In the genomic region with DNA sequence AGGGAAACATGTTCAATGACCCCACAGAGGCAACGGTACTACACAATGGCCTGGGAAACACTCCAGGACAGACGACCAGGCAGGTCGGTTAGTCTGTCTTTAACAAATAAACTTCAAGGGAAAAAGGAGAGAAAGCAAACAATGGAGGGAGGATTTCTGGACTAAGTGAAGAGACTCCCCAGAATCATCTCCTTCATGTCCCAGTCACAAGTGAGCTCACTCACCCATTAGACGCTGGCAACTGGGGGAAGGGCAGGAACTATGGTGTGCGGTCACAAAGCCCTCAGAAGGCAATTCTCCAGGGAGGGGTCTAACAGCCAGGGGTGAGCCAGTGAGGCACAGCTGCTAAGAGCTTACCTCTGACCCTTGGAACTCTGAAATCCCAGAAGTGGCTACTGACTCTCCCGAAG, we compare ENCODE assay signal across 8 cellular contexts. TPM values are rescaled to one million over a fixed set of nuclear protein-coding genes. Genes with fewer than 3 reads are reported as not detected.
DNase-seq lines count a peak whose midpoint lies in the region; ATAC-seq and TF ChIP-seq lines count a peak whose summit lies in the region.

No MANE protein-coding gene starts in this region.

- POLR2A ChIA-PET in activated CD4-positive, alpha-beta memory T cell treated with anti-CD3 and anti-CD28 coated beads for 36 hours (lab: Charles Lee), result no interaction called here
- POLR2A ChIA-PET in activated CD4-positive, alpha-beta memory T cell treated with anti-CD3 and anti-CD28 coated beads, Interleukin-2, amount 10 ng/mL, durations not matched to agents 7 days and 5 days (lab: Charles Lee), result no interaction called here

- ATAC-seq in left ventricle myocardium superior (peak; percentile 39), HG02588 (IDR thresholded peaks at IDR 0.05; ENCODE audit: unreplicated experiment) (no peak)
- peak; percentile 95 for ATAC-seq in stimulated activated memory B cell treated with anti-CD40 and anti-IgM and Interleukin-4, amounts not matched to agents 10 μg/mL and 1 μg/mL and 100 μg/mL, for 72 hours

- H3K4me3 Mint-ChIP-seq in activated CD4-positive, alpha-beta memory T cell treated with anti-CD3 and anti-CD28 coated beads for 36 hours, result no peak overlapping the region
- no peak overlapping the region for H3K4me3 Mint-ChIP-seq in activated CD4-positive, alpha-beta memory T cell treated with anti-CD3 and anti-CD28 coated beads, Interleukin-2, amount 10 ng/mL, durations not matched to agents 7 days and 5 days
- peak overlapping the region; percentile 64 for H3K4me3 Mint-ChIP-seq in stimulated activated memory B cell treated with anti-CD40 and anti-IgM and Interleukin-4, amounts not matched to agents 10 μg/mL and 1 μg/mL and 100 μg/mL, for 72 hours

- no peak for TF ChIP-seq EP300 in stomach (IDR thresholded peaks at IDR 0.05)

- intact Hi-C loops in activated CD4-positive, alpha-beta memory T cell treated with anti-CD3 and anti-CD28 coated beads for 36 hours (cut with micrococcal nuclease), result no loop called here
- intact Hi-C loops in left ventricle myocardium superior (cut with micrococcal nuclease) (loop anchor here (10.0 kb wide), 1 partner anchor 51 kb away; no protein-coding TSS in a partner anchor), stomach (cut with DNase I; ENCODE audit: low total_unique reads) (no loop called here)

- no peaks in the 10 kb centered on the region for H3K9me3 Mint-ChIP-seq in activated CD4-positive, alpha-beta memory T cell treated with anti-CD3 and anti-CD28 coated beads for 36 hours
- H3K9me3 Mint-ChIP-seq in activated CD4-positive, alpha-beta memory T cell treated with anti-CD3 and anti-CD28 coated beads, Interleukin-2, amount 10 ng/mL, durations not matched to agents 7 days and 5 days, result no peaks in the 10 kb centered on the region
- no peaks in the 10 kb centered on the region for H3K9me3 Mint-ChIP-seq in stimulated activated memory B cell treated with anti-CD40 and anti-IgM and Interleukin-4, amounts not matched to agents 10 μg/mL and 1 μg/mL and 100 μg/mL, for 72 hours

- H3K27ac ChIP-seq in stomach, result no peak overlapping the region

- peaks cover 31% of the 10 kb centered on the region for H3K4me1 Mint-ChIP-seq in activated CD4-positive, alpha-beta memory T cell treated with anti-CD3 and anti-CD28 coated beads for 36 hours (ENCODE audit: low read depth)
- H3K4me1 Mint-ChIP-seq in activated CD4-positive, alpha-beta memory T cell treated with anti-CD3 and anti-CD28 coated beads, Interleukin-2, amount 10 ng/mL, durations not matched to agents 7 days and 5 days, result peaks cover 18% of the 10 kb centered on the region
- H3K4me1 Mint-ChIP-seq in stimulated activated memory B cell treated with anti-CD40 and anti-IgM and Interleukin-4, amounts not matched to agents 10 μg/mL and 1 μg/mL and 100 μg/mL, for 72 hours, result peaks cover 58% of the 10 kb centered on the region

- no peaks in the 10 kb centered on the region for H3K27me3 ChIP-seq in stomach

- H3K9me3 ChIP-seq in stomach, result no peaks in the 10 kb centered on the region

- H3K36me3 ChIP-seq in stomach, result peaks cover 12 to 78% (median 58%) of the 10 kb centered on the region in 4 donors

- no peak for TF ChIP-seq CTCF in stomach (IDR thresholded peaks at IDR 0.05)

- TF ChIP-seq POLR2A in stomach (IDR thresholded peaks at IDR 0.05), result no peak

- peaks cover 25% of the 10 kb centered on the region for H3K36me3 Mint-ChIP-seq in activated CD4-positive, alpha-beta memory T cell treated with anti-CD3 and anti-CD28 coated beads for 36 hours
- H3K36me3 Mint-ChIP-seq in activated CD4-positive, alpha-beta memory T cell treated with anti-CD3 and anti-CD28 coated beads, Interleukin-2, amount 10 ng/mL, durations not matched to agents 7 days and 5 days (ENCODE audit: low read depth), result peaks cover 44% of the 10 kb centered on the region
- H3K36me3 Mint-ChIP-seq in stimulated activated memory B cell treated with anti-CD40 and anti-IgM and Interleukin-4, amounts not matched to agents 10 μg/mL and 1 μg/mL and 100 μg/mL, for 72 hours, result peaks cover 24% of the 10 kb centered on the region

- DNase-seq in activated CD4-positive, alpha-beta memory T cell treated with anti-CD3 and anti-CD28 coated beads for 36 hours, result no peak
- DNase-seq in activated CD4-positive, alpha-beta memory T cell treated with anti-CD3 and anti-CD28 coated beads, Interleukin-2, amount 10 ng/mL, durations not matched to agents 7 days and 5 days, result no peak
- DNase-seq in NCI-H526 (lab: John Stamatoyannopoulos, UW) (peak; percentile 74 to 93), left ventricle myocardium superior (no peak), stomach (no peak), NK-92 (lab: John Stamatoyannopoulos, UW; ENCODE audit: unreplicated experiment) (no peak)

- peak overlapping the region; percentile 34 for H3K27ac Mint-ChIP-seq in activated CD4-positive, alpha-beta memory T cell treated with anti-CD3 and anti-CD28 coated beads for 36 hours
- H3K27ac Mint-ChIP-seq in activated CD4-positive, alpha-beta memory T cell treated with anti-CD3 and anti-CD28 coated beads, Interleukin-2, amount 10 ng/mL, durations not matched to agents 7 days and 5 days, result no peak overlapping the region
- peak overlapping the region; percentile 82 for H3K27ac Mint-ChIP-seq in stimulated activated memory B cell treated with anti-CD40 and anti-IgM and Interleukin-4, amounts not matched to agents 10 μg/mL and 1 μg/mL and 100 μg/mL, for 72 hours

- H3K27me3 Mint-ChIP-seq in activated CD4-positive, alpha-beta memory T cell treated with anti-CD3 and anti-CD28 coated beads for 36 hours, result no peaks in the 10 kb centered on the region
- no peaks in the 10 kb centered on the region for H3K27me3 Mint-ChIP-seq in activated CD4-positive, alpha-beta memory T cell treated with anti-CD3 and anti-CD28 coated beads, Interleukin-2, amount 10 ng/mL, durations not matched to agents 7 days and 5 days
- H3K27me3 Mint-ChIP-seq in stimulated activated memory B cell treated with anti-CD40 and anti-IgM and Interleukin-4, amounts not matched to agents 10 μg/mL and 1 μg/mL and 100 μg/mL, for 72 hours, result no peaks in the 10 kb centered on the region

- WGBS in stomach, 5 donors, result 41 to 53% (median 47%) methylated on average over 6 of the region's 6 CpGs

- no peak overlapping the region for H3K4me3 ChIP-seq in stomach

- CTCF ChIA-PET in activated CD4-positive, alpha-beta memory T cell treated with anti-CD3 and anti-CD28 coated beads for 36 hours (lab: Charles Lee), result no interaction called here
- CTCF ChIA-PET in activated CD4-positive, alpha-beta memory T cell treated with anti-CD3 and anti-CD28 coated beads, Interleukin-2, amount 10 ng/mL, durations not matched to agents 7 days and 5 days (lab: Charles Lee), result no interaction called here

- peaks cover 11 to 38% (median 19%) of the 10 kb centered on the region in 4 donors for H3K4me1 ChIP-seq in stomach

RNA-seq across cellular contexts. Expression of a gene that starts 55.7 kb away (rescaled TPM):
- total RNA-seq in activated CD4-positive, alpha-beta memory T cell treated with anti-CD3 and anti-CD28 coated beads for 36 hours, result 10 to 100 TPM; 56.2 to 57.4 TPM
- 10 to 100 TPM; 78.0 to 81.5 TPM for total RNA-seq in activated CD4-positive, alpha-beta memory T cell treated with anti-CD3 and anti-CD28 coated beads, Interleukin-2, amount 10 ng/mL, durations not matched to agents 7 days and 5 days
- 24.4 TPM for total RNA-seq in left ventricle myocardium superior
- total RNA-seq in stomach, result 100 to 1,000 TPM in 3 of 5 donors, 10 to 100 TPM in 2; 69.9 to 202 (median 102) TPM
- polyA plus RNA-seq in stomach, result 10 to 100 TPM; 38.6 to 63.2 (median 45.9) TPM

RNA-seq across cellular contexts. Expression of a gene that starts 57.0 kb away (rescaled TPM):
- 100 to 1,000 TPM; 396 to 403 TPM for total RNA-seq in activated CD4-positive, alpha-beta memory T cell treated with anti-CD3 and anti-CD28 coated beads for 36 hours
- 100 to 1,000 TPM; 428 to 431 TPM for total RNA-seq in activated CD4-positive, alpha-beta memory T cell treated with anti-CD3 and anti-CD28 coated beads, Interleukin-2, amount 10 ng/mL, durations not matched to agents 7 days and 5 days
- 172 TPM for total RNA-seq in left ventricle myocardium superior
- total RNA-seq in stomach, result 100 to 1,000 TPM in 4 of 5 donors, 10 to 100 TPM in 1; 49.6 to 195 (median 124) TPM
- polyA plus RNA-seq in stomach, result 100 to 1,000 TPM in 2 of 3 donors, 10 to 100 TPM in 1; 66.2 to 146 (median 126) TPM

Comparison
In these comparisons a context has a peak if more than half of its experiments do, and no peak if none do; other contexts are left out.
1. DNase-seq: peak in NCI-H526 (2 of 2); none in activated CD4-positive, alpha-beta memory T cell treated with anti-CD3 and anti-CD28 coated beads for 36 hours (single experiment), activated CD4-positive, alpha-beta memory T cell treated with anti-CD3 and anti-CD28 coated beads, Interleukin-2, amount 10 ng/mL, durations not matched to agents 7 days and 5 days (single experiment), left ventricle myocardium superior (single experiment), stomach (single experiment) and NK-92 (single experiment).